In the genomic region with DNA sequence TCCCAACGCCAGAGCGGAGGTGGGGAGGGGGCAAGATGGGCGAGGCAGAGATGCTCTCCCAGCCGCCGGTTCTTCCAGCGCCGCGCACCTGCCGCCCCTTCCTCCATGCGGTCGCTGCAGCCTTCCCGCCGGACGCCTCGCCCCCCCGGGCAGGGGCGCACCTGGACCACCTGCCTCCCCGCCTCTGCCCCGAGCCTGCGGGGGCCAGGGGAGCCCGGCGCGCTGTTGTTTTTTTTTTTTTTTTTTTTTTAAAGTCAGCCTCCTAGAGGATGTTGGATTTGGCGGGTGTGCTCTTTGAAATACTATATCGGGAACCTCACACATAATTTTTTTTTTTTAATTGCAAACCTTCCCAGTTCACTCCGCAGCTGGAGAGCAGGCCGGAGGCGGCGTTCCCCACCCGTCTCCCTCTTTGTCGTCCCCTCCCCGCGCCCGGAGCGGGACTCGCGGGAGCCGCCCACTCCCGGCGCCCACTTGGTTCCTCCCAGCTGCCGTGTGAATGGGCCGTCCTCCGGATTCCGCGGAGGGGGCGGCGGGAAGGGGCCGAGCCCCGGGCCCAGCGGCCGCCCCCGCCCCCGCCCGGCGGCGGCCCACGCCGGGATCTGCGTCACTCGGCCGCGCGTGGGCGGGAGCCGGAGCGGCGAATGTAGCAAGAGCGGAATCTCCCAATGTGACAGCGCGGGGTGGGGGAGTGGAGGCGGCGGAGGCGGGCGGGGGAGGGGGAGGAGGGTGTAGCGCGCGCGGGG, we compare ENCODE assay signal across 8 cellular contexts. TPM values are rescaled to one million over a fixed set of nuclear protein-coding genes. Genes with fewer than 3 reads are reported as not detected.
DNase-seq lines count a peak whose midpoint lies in the region; ATAC-seq and TF ChIP-seq lines count a peak whose summit lies in the region.

No MANE protein-coding gene starts in this region.

- peak in 3 of 4 donors; percentile 34 to 68 (median 51) for TF ChIP-seq POLR2A in upper lobe of left lung (IDR thresholded peaks at IDR 0.05)

- H3K27ac Mint-ChIP-seq in HFFc6 = peak overlapping the region; percentile 55; the same call in 1 of the 2 replicates

- H3K4me3 Mint-ChIP-seq in HFFc6 = peak overlapping the region; percentile 86

- peak in 2 of 4 donors; percentile 44 to 67 for TF ChIP-seq EP300 in upper lobe of left lung (IDR thresholded peaks at IDR 0.05)

- H3K4me3 ChIP-seq in adipocyte (ENCODE audit: low read length) (peak overlapping the region; percentile 85), heart right ventricle (peak overlapping the region; percentile 79 to 95 (median 90)), upper lobe of left lung (peak overlapping the region; percentile 73 to 97 (median 81))

- no peak for TF ChIP-seq CTCF in GM10266 (IDR thresholded peaks at IDR 0.05; ENCODE audit: control insufficient read depth, insufficient read depth, low read depth, missing control alignments)
- no peak for TF ChIP-seq CTCF in HFFc6 (IDR thresholded peaks at IDR 0.05)
- TF ChIP-seq CTCF in heart right ventricle (IDR thresholded peaks at IDR 0.05) = no peak
- peak in 1 of 6 experiments; percentile 3 for TF ChIP-seq CTCF in upper lobe of left lung (IDR thresholded peaks at IDR 0.05)

- no peaks in the 10 kb centered on the region for H3K36me3 Mint-ChIP-seq in HFFc6 (ENCODE audit: low read depth)

- H3K4me1 Mint-ChIP-seq in HFFc6 (ENCODE audit: low read depth) = peaks cover 45% of the 10 kb centered on the region

- intact Hi-C loops in heart right ventricle (cut with DNase I) = loop anchor here in 6 of 10 donors (1.0 to 10.0 kb wide), 7 partner anchors 64 to 244 kb away; a partner anchor contains a TSS
- intact Hi-C loops in posterior vena cava (cut with DNase I) = loop anchor here in 1 of 2 donors (5.0 kb wide), 1 partner anchor 111 kb away; no protein-coding TSS in a partner anchor

- WGBS in heart right ventricle, 2 donors = 0 to 1% methylated on average over 63 to 78 of the region's 78 CpGs
- WGBS in upper lobe of left lung, 2 donors = 0 to 1% methylated on average over 34 to 50 of the region's 78 CpGs

- peak; percentile 94 for DNase-seq in GM10266 (ENCODE audit: extremely low spot score)
- DNase-seq in HFFc6 = peak; percentile 67
- DNase-seq in NCI-H1048 (lab: John Stamatoyannopoulos, UW) = peak; percentile 63
- DNase-seq in SW 1271 (lab: John Stamatoyannopoulos, UW) = peak; percentile 62 to 82
- peak; percentile 96 for DNase-seq in adipocyte (ENCODE audit: low read depth)
- peak; percentile 91 to 94 for DNase-seq in heart right ventricle
- DNase-seq in posterior vena cava (ENCODE audit: low spot score) = peak; percentile 96
- peak; percentile 89 to 97 for DNase-seq in upper lobe of left lung

- H3K36me3 ChIP-seq in adipocyte (ENCODE audit: control insufficient read depth, insufficient read depth, low read length, severe bottlenecking) (no peaks in the 10 kb centered on the region), heart right ventricle (no peaks in the 10 kb centered on the region), upper lobe of left lung (no peaks in the 10 kb centered on the region)

- no peaks in the 10 kb centered on the region for H3K9me3 ChIP-seq in adipocyte (ENCODE audit: control insufficient read depth, low read length)
- H3K9me3 ChIP-seq in heart right ventricle = no peaks in the 10 kb centered on the region
- no peaks in the 10 kb centered on the region for H3K9me3 ChIP-seq in upper lobe of left lung

- H3K27me3 ChIP-seq in adipocyte (replicated peaks; ENCODE audit: control insufficient read depth, insufficient read depth, low read length) (no peaks in the 10 kb centered on the region), heart right ventricle (no peaks in the 10 kb centered on the region), upper lobe of left lung (no peaks in the 10 kb centered on the region)

- no peaks in the 10 kb centered on the region; the same call in 1 of the 2 replicates for H3K27me3 Mint-ChIP-seq in HFFc6 (ENCODE audit: insufficient read depth)

- peak overlapping the region; percentile 79 for H3K9ac ChIP-seq in adipocyte (ENCODE audit: low read length)

- H3K27ac ChIP-seq in heart right ventricle (peak overlapping the region; percentile 71 to 99 (median 96)), upper lobe of left lung (peak overlapping the region; percentile 87 to 97 (median 95))

- no peaks in the 10 kb centered on the region for H3K9me3 Mint-ChIP-seq in HFFc6

- peaks cover 26% of the 10 kb centered on the region for H3K4me1 ChIP-seq in adipocyte (ENCODE audit: control insufficient read depth, insufficient read depth, low read length)
- peaks cover 0 to 74% (median 32%) of the 10 kb centered on the region in 9 donors for H3K4me1 ChIP-seq in heart right ventricle
- H3K4me1 ChIP-seq in upper lobe of left lung = peaks cover 5 to 32% (median 20%) of the 10 kb centered on the region in 4 donors

- ATAC-seq in heart right ventricle (peak; percentile 93 to 97 (median 96)), upper lobe of left lung (ENCODE audit: low FRiP score in 2 of 2) (peak; percentile 91 to 97)

RNA-seq across cellular contexts. Expression of a gene that starts 0.4 kb away (rescaled TPM):
- total RNA-seq in HFFc6 (2021; fragmentation: NEBNext Ultra II Directional; extraction: Animal tissue kit (Norgen Biotek cat#: 25700)) = 10 to 100 TPM; 14.3 to 30.1 (median 25.5) TPM
- 10 to 100 TPM; 22.7 to 41.5 (median 28.4) TPM for total RNA-seq in heart right ventricle
- 10 to 100 TPM in 1 of 2 donors, 1 to 10 TPM in 1; 9.3 to 18.9 TPM for polyA plus RNA-seq in heart right ventricle
- total RNA-seq in posterior vena cava = 10 to 100 TPM; 40.9 to 41.7 TPM
- 10 to 100 TPM; 28.4 to 53.5 (median 36.6) TPM for total RNA-seq in upper lobe of left lung

Comparison
In these comparisons a context has a peak if more than half of its experiments do, and no peak if none do; other contexts are left out.
1. Peak in every context shown above with its lines: DNase-seq, ATAC-seq, H3K4me3 ChIP-seq and H3K27ac ChIP-seq.